ENCODE assay signal across 13 cellular contexts in the genomic region with DNA sequence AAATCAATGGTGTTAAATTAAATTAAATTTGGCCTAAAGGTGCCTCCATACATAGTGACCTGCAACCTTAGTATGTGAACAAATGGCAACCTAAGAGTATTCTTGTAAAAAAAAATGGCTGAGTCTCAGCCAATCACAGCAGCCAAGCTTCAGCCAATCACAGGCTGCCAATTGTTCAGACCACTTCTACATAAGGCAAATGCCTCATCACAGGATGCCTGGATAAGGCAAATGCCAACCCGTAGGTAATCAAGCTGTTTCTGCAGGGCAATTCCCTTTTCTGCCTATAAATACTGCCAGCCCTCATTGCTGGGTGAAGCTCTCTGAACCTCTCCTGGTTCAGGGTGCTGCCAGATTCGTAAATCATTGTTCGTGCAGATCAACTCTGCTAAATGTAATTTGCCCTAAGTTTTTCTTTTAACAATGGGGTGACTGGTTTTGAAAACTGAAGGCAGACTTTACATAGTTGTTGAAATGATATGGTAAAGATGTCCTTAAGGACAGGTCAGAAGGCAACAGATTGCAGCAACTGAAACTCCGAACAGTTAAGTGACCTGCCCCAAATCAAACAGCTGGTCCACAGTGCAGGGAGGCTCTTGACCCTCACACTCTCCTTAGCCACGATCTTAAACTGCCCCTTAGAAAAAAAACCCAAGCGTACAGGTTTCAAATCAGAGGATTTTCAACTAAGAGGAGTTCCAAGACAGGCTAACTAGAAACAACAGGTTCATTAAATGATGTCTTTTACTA. TPM values are rescaled to one million over a fixed set of nuclear protein-coding genes. Genes with fewer than 3 reads are reported as not detected.
DNase-seq lines count a peak whose midpoint lies in the region; ATAC-seq lines count a peak whose summit lies in the region.
"Had no signal": no experiment of that assay in that cellular context is flagged by ENCODE, and none has a peak within 500 bp of the region (broad histone marks: within the 10 kb centered on the region; RNA-seq: fewer than 3 reads in every experiment).

No MANE protein-coding gene starts in this region.

- ATAC-seq in activated naive CD8-positive, alpha-beta T cell treated with anti-CD3 and anti-CD28 coated beads, Interleukin-2, amount 10 ng/mL, durations not matched to agents 7 days and 5 days (ENCODE audit: low read depth), result no peak
- no peak for ATAC-seq in HG03378 (IDR thresholded peaks at IDR 0.05; ENCODE audit: unreplicated experiment)

- no peak overlapping the region for H3K27ac ChIP-seq in CD8-positive, alpha-beta memory T cell (ENCODE audit: low read depth, low read length)
- H3K27ac ChIP-seq in HUES64 (ENCODE audit: low read depth, low read length), result peak overlapping the region; percentile 25; the same call in 1 of the 2 replicates
- H3K27ac ChIP-seq: WERI-Rb-1 had no signal

- no peak overlapping the region for H3K4me3 ChIP-seq in CD8-positive, alpha-beta memory T cell (ENCODE audit: low read length)
- no peak overlapping the region for H3K4me3 ChIP-seq in HUES64 (ENCODE audit: low read length)

- H3K9me3 ChIP-seq in CD8-positive, alpha-beta memory T cell (ENCODE audit: low read length), result no peaks in the 10 kb centered on the region
- no peaks in the 10 kb centered on the region for H3K9me3 ChIP-seq in HUES64 (ENCODE audit: insufficient read depth, low read depth, low read length)

- H3K27ac Mint-ChIP-seq in CD8-positive, alpha-beta memory T cell, result peak overlapping the region; percentile 21 to 88 (median 62)
- H3K27ac Mint-ChIP-seq in activated naive CD8-positive, alpha-beta T cell treated with anti-CD3 and anti-CD28 coated beads, Interleukin-2, amount 10 ng/mL, durations not matched to agents 7 days and 5 days, result peak overlapping the region; percentile 9
- H3K27ac Mint-ChIP-seq: type B pancreatic cell had no signal

- DNase-seq in CD8-positive, alpha-beta memory T cell, result no peak
- no peak for DNase-seq in activated naive CD8-positive, alpha-beta T cell treated with anti-CD3 and anti-CD28 coated beads, Interleukin-2, amount 10 ng/mL, durations not matched to agents 7 days and 5 days
- DNase-seq in myocyte (ENCODE audit: low read depth) (peak; percentile 39), DMS153 treated with DMSO at 0.1 percent for 48 hours (lab: John Stamatoyannopoulos, UW; ENCODE audit: unreplicated experiment) (no peak), SK-N-DZ (ENCODE audit: low spot score) (no peak)
- DNase-seq: Calu3, dermis blood vessel endothelial cell, mammary epithelial cell, NCI-H187 treated with DMSO at 0.1 percent for 48 hours, WERI-Rb-1 had no signal

- H3K36me3 Mint-ChIP-seq in CD8-positive, alpha-beta memory T cell, result peaks cover 0 to 48% (median 17%) of the 10 kb centered on the region in 3 donors
- peaks cover 41% of the 10 kb centered on the region for H3K36me3 Mint-ChIP-seq in activated naive CD8-positive, alpha-beta T cell treated with anti-CD3 and anti-CD28 coated beads, Interleukin-2, amount 10 ng/mL, durations not matched to agents 7 days and 5 days

- no peak overlapping the region for H3K9ac ChIP-seq in HUES64 (ENCODE audit: low read depth, low read length)

- no peaks in the 10 kb centered on the region for H3K27me3 ChIP-seq in CD8-positive, alpha-beta memory T cell (ENCODE audit: insufficient read depth, low read length, poor library complexity, severe bottlenecking)
- no peaks in the 10 kb centered on the region for H3K27me3 ChIP-seq in HUES64 (ENCODE audit: insufficient read depth, low read length)

- H3K27me3 Mint-ChIP-seq in CD8-positive, alpha-beta memory T cell, result no peaks in the 10 kb centered on the region
- no peaks in the 10 kb centered on the region for H3K27me3 Mint-ChIP-seq in activated naive CD8-positive, alpha-beta T cell treated with anti-CD3 and anti-CD28 coated beads, Interleukin-2, amount 10 ng/mL, durations not matched to agents 7 days and 5 days
- H3K27me3 Mint-ChIP-seq: type B pancreatic cell had no signal

- peaks cover 67 to 92% (median 91%) of the 10 kb centered on the region in 3 donors for H3K4me1 Mint-ChIP-seq in CD8-positive, alpha-beta memory T cell
- peaks cover 57% of the 10 kb centered on the region for H3K4me1 Mint-ChIP-seq in activated naive CD8-positive, alpha-beta T cell treated with anti-CD3 and anti-CD28 coated beads, Interleukin-2, amount 10 ng/mL, durations not matched to agents 7 days and 5 days

- H3K4me3 Mint-ChIP-seq in CD8-positive, alpha-beta memory T cell, result peak overlapping the region in 2 of 7 donors; percentile 37 to 43
- no peak overlapping the region for H3K4me3 Mint-ChIP-seq in activated naive CD8-positive, alpha-beta T cell treated with anti-CD3 and anti-CD28 coated beads, Interleukin-2, amount 10 ng/mL, durations not matched to agents 7 days and 5 days
- H3K4me3 Mint-ChIP-seq: type B pancreatic cell had no signal

- CTCF ChIA-PET in CD8-positive, alpha-beta memory T cell (lab: Charles Lee), result interaction anchor here (1.1 to 2.2 kb wide), 3 partner anchors 45 to 71 kb away, joined by 3 to 12 read pairs (median 5); no protein-coding TSS in a partner anchor

- POLR2A ChIA-PET in CD8-positive, alpha-beta memory T cell (lab: Charles Lee), result no interaction called here
- POLR2A ChIA-PET in activated naive CD8-positive, alpha-beta T cell treated with anti-CD3 and anti-CD28 coated beads, Interleukin-2, amount 10 ng/mL, durations not matched to agents 7 days and 5 days (lab: Charles Lee), result no interaction called here

- no peaks in the 10 kb centered on the region for H3K9me3 Mint-ChIP-seq in CD8-positive, alpha-beta memory T cell
- no peaks in the 10 kb centered on the region for H3K9me3 Mint-ChIP-seq in activated naive CD8-positive, alpha-beta T cell treated with anti-CD3 and anti-CD28 coated beads, Interleukin-2, amount 10 ng/mL, durations not matched to agents 7 days and 5 days
- H3K9me3 Mint-ChIP-seq: type B pancreatic cell had no signal

- H3K4me1 ChIP-seq in CD8-positive, alpha-beta memory T cell (ENCODE audit: insufficient read depth, low read length), result peaks cover 47% of the 10 kb centered on the region
- peaks cover 35% of the 10 kb centered on the region for H3K4me1 ChIP-seq in HUES64 (ENCODE audit: insufficient read depth, low read length)

- peaks cover 15% of the 10 kb centered on the region for H3K36me3 ChIP-seq in CD8-positive, alpha-beta memory T cell (ENCODE audit: insufficient read depth, low read length)
- H3K36me3 ChIP-seq in HUES64 (ENCODE audit: insufficient read depth, low read length), result peaks cover 46% of the 10 kb centered on the region

- 91% methylated on average over 6 of the region's 6 CpGs for WGBS in HUES64

RNA-seq across cellular contexts. Expression of a gene that starts 50.3 kb away (rescaled TPM):
- 10 to 100 TPM; 44.3 to 45.0 TPM for total RNA-seq in CD8-positive, alpha-beta memory T cell
- 57.9 TPM for polyA plus RNA-seq in CD8-positive, alpha-beta memory T cell
- polyA plus RNA-seq in HUES64 (2013, experiment 1 of 2), result 18.3 TPM
- 26.1 TPM for polyA plus RNA-seq in HUES64 (2013, experiment 2 of 2)
- total RNA-seq in activated naive CD8-positive, alpha-beta T cell treated with anti-CD3 and anti-CD28 coated beads, Interleukin-2, amount 10 ng/mL, durations not matched to agents 7 days and 5 days, result 10 to 100 TPM; 70.5 to 71.2 TPM
- total RNA-seq in myocyte, result 19.1 and 21.3 TPM in 2 replicates
- 13.1 TPM for polyA plus RNA-seq in myocyte (2012)
- polyA plus RNA-seq in SK-N-DZ (2014; cell fraction: cytosol; rRNA removed), result 14.8 and 24.1 TPM in 2 replicates
- polyA plus RNA-seq in SK-N-DZ (2014; cell fraction: nucleus; rRNA removed), result 9.7 and 14.6 TPM in 2 replicates
